8 cellular contexts compared by ENCODE assay signal in the genomic region with DNA sequence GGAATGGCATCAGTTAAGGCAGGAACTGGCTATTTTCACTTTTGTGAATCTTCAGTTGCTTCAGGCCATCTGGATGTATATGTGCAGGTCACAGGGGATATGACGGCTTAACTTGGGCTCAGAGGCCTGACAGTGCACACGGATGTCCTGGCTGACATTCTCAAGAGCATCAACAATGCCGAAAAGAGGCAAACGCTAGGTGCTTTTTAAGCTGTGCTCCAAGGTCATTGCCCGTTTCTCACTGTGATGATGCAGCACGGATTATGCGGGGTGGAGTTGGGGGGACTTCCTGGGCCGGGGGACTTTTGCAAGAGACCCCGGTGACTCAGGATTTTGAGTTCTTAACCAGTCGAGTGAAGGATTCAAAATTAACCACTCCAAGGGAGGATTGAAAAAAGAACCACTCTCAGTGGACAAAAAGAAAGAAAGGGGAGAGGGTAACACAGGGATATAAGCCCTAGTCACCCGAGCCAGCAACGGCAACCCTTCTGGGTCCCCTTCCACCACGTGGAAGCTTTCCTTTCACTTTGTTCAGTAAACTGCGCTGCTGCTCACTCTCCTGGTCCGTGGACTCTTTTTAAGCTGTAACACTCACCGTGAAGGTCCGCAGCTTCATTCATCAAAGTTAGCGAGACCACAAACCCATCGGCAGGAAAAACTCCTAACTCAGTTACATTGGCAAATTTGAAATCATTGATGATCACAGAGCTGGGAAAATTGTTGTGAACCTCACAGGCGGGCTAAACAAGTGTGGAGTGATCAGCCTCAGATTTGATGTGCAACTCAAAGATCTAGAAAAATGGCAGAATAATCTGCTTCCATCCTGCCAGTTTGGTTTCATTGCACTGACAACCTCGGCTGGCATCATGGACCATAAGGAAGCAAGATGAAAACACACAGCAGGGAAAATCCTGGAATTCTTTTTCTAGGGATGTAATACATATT.
DNase-seq lines count a peak whose midpoint lies in the region; FAIRE-seq and TF ChIP-seq lines count a peak whose summit lies in the region.

No MANE protein-coding gene starts in this region.

- H2AFZ ChIP-seq in mammary epithelial cell (ENCODE audit: low read depth, low read length) (peak overlapping the region; percentile 70), osteoblast (ENCODE audit: low read length) (peak overlapping the region; percentile 63)

- intact Hi-C loops in mammary epithelial cell (cut with micrococcal nuclease) = no loop called here

- no peak for TF ChIP-seq CTCF in mammary epithelial cell (conservative IDR thresholded peaks at IDR 0.05 in 1 of 2, IDR thresholded peaks at IDR 0.05 in 1 of 2; ENCODE audit: extremely low read depth in 1 of 2, insufficient read depth in 1 of 2, low read depth in 1 of 2, low read length in 2 of 2)
- no peak for TF ChIP-seq CTCF in osteoblast (IDR thresholded peaks at IDR 0.05; ENCODE audit: extremely low read depth, low read depth, low read length)

- no peak for FAIRE-seq in RCC 7860 (lab: Jason Lieb, UNC)

- BruUV-seq in mammary epithelial cell (replicated peaks; lab: Mats Ljungman, UMichigan) = no TSS peak

- H3K27me3 ChIP-seq in mammary epithelial cell (ENCODE audit: insufficient read depth, low read length) (no peaks in the 10 kb centered on the region), osteoblast (ENCODE audit: insufficient read depth, low read length) (no peaks in the 10 kb centered on the region)

- H3K36me3 ChIP-seq in ES-I3 (ENCODE audit: insufficient read depth, low read length) (no peaks in the 10 kb centered on the region), mammary epithelial cell (ENCODE audit: insufficient read depth, low read length) (no peaks in the 10 kb centered on the region), osteoblast (ENCODE audit: insufficient read depth, low read length) (no peaks in the 10 kb centered on the region)

- H3K79me2 ChIP-seq in mammary epithelial cell (ENCODE audit: insufficient read depth, low read length) = peaks cover 75% of the 10 kb centered on the region
- H3K79me2 ChIP-seq in osteoblast (ENCODE audit: insufficient read depth, low read length) = peaks cover 96% of the 10 kb centered on the region

- H3K9me3 ChIP-seq in ES-I3 (ENCODE audit: control insufficient read depth, insufficient read depth, low read length) = no peaks in the 10 kb centered on the region
- H3K9me3 ChIP-seq in mammary epithelial cell (replicated peaks; ENCODE audit: insufficient read depth, low read length) = no peaks in the 10 kb centered on the region
- no peaks in the 10 kb centered on the region for H3K9me3 ChIP-seq in osteoblast (ENCODE audit: low read depth, low read length)

- DNase-seq in NCI-H2029 (lab: John Stamatoyannopoulos, UW) (peak; percentile 29), mammary epithelial cell (peak; percentile 16), osteoblast (ENCODE audit: insufficient read length, low spot score, missing footprints) (no peak), AG08395 (ENCODE audit: low spot score) (no peak), GF-D8 (lab: John Stamatoyannopoulos, UW) (no peak), 8988T (no peak), RCC 7860 (ENCODE audit: low spot score) (no peak)

- H3K4me2 ChIP-seq in mammary epithelial cell (ENCODE audit: insufficient read depth, low read depth, low read length) (peak overlapping the region; percentile 78), osteoblast (ENCODE audit: insufficient read depth, low read length) (peak overlapping the region; percentile 88)

- peak overlapping the region; percentile 59 for H3K27ac ChIP-seq in mammary epithelial cell (ENCODE audit: insufficient read depth, low read depth, low read length)
- H3K27ac ChIP-seq in osteoblast (ENCODE audit: low read depth, low read length) = peak overlapping the region; percentile 71

- H4K20me1 ChIP-seq in mammary epithelial cell (ENCODE audit: insufficient read depth, low read length) = no peaks in the 10 kb centered on the region
- peaks cover 15% of the 10 kb centered on the region for H4K20me1 ChIP-seq in osteoblast (ENCODE audit: insufficient read depth, low read length)

- peaks cover 18% of the 10 kb centered on the region for H3K4me1 ChIP-seq in ES-I3 (ENCODE audit: insufficient read depth, low read length)
- no peaks in the 10 kb centered on the region for H3K4me1 ChIP-seq in mammary epithelial cell (ENCODE audit: insufficient read depth, low read length)
- peaks cover 6% of the 10 kb centered on the region for H3K4me1 ChIP-seq in osteoblast (ENCODE audit: insufficient read depth, low read length)

- dilution Hi-C loops in mammary epithelial cell (cut with HindIII; ENCODE audit: low sequenced_read_pairs) = no loop called here

- in situ Hi-C loops in mammary epithelial cell (cut with MboI; ENCODE audit: low sequenced_read_pairs in 2 of 2) = no loop called here

- WGBS in mammary epithelial cell (ENCODE audit: low coverage, missing lambda C conversion rate) = 51% methylated on average over 16 of the region's 21 CpGs

- peak overlapping the region; percentile 33; the same call in 1 of the 2 replicates for H3K9ac ChIP-seq in ES-I3 (ENCODE audit: low read depth, low read length)
- H3K9ac ChIP-seq in mammary epithelial cell (ENCODE audit: insufficient read depth, low read length) = peak overlapping the region; percentile 44

- H3K4me3 ChIP-seq in mammary epithelial cell (replicated peaks in 1 of 3; ENCODE audit: insufficient read depth in 1 of 3, low read depth in 2 of 3, low read length in 3 of 3) (peak overlapping the region; percentile 34 to 38 (median 38)), osteoblast (ENCODE audit: insufficient read depth, low read length) (peak overlapping the region; percentile 75)

- CTCF ChIA-PET in mammary epithelial cell (lab: Charles Lee; ENCODE audit: low non-redundant PET) = no interaction called here

Comparison
In these comparisons a context has a peak if more than half of its experiments do, and no peak if none do; other contexts are left out.
1. DNase-seq: peak in NCI-H2029 (single experiment) and mammary epithelial cell (single experiment); none in osteoblast (single experiment), AG08395 (single experiment), GF-D8 (single experiment), 8988T (single experiment) and RCC 7860 (single experiment).